ENCODE assay signal across 8 cellular contexts in the genomic region with DNA sequence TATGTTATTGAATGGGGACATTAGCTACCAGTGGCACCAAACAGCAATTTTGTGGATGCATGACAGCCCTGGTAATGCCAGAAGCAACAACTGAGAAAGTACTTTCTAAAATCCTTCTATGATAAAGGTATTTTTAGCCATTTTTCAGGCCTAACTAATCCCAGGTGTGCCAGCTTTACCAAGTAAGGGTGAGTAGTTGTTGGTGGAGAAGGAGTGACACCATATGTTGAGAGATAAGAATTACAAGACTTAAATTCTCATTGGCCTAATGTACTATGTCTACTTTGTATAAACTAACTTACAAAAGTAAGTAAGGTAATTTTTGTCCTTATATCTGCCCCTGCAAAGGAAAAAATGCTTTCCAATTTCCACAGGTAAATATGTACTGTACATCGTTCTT. TPM values are rescaled to one million over a fixed set of nuclear protein-coding genes. Genes with fewer than 3 reads are reported as not detected.
DNase-seq lines count a peak whose midpoint lies in the region; ATAC-seq and TF ChIP-seq lines count a peak whose summit lies in the region.

No MANE protein-coding gene starts in this region.

- H3K4me3 Mint-ChIP-seq in activated naive CD8-positive, alpha-beta T cell treated with anti-CD3 and anti-CD28 coated beads for 36 hours, result no peak overlapping the region

- H3K27ac ChIP-seq in stomach, result no peak overlapping the region

- H3K4me3 ChIP-seq in NB4 (ENCODE audit: low read depth, low read length), result no peak overlapping the region
- H3K4me3 ChIP-seq in retinal pigment epithelial cell (ENCODE audit: low read length), result no peak overlapping the region
- H3K4me3 ChIP-seq in stomach, result no peak overlapping the region

- intact Hi-C loops in stomach (cut with DNase I; ENCODE audit: low total_unique reads), result no loop called here

- TF ChIP-seq EP300 in stomach (IDR thresholded peaks at IDR 0.05), result no peak

- H3K9me3 Mint-ChIP-seq in activated naive CD8-positive, alpha-beta T cell treated with anti-CD3 and anti-CD28 coated beads for 36 hours, result no peaks in the 10 kb centered on the region

- no peak for TF ChIP-seq POLR2A in NB4 (IDR thresholded peaks at IDR 0.05; ENCODE audit: extremely low read depth, insufficient read length)
- TF ChIP-seq POLR2A in stomach (IDR thresholded peaks at IDR 0.05), result no peak

- DNase-seq in DMS 273 treated with DMSO at 0.1 percent for 48 hours (lab: John Stamatoyannopoulos, UW) (peak; percentile 24), NB4 (ENCODE audit: low read depth) (peak; percentile 58), dedifferentiated amniotic fluid mesenchymal stem cell (ENCODE audit: extremely low spot score) (peak; percentile 40), retinal pigment epithelial cell (ENCODE audit: low read depth) (no peak), stomach (no peak)
- DNase-seq in activated naive CD8-positive, alpha-beta T cell treated with anti-CD3 and anti-CD28 coated beads for 36 hours, result no peak
- DNase-seq in activated effector memory CD4-positive, alpha-beta T cell treated with Interleukin-2 at 50 U/mL for 16 hours, result no peak

- H3K4me1 Mint-ChIP-seq in activated naive CD8-positive, alpha-beta T cell treated with anti-CD3 and anti-CD28 coated beads for 36 hours, result peaks cover 11% of the 10 kb centered on the region

- no peak overlapping the region for H3K27ac Mint-ChIP-seq in activated naive CD8-positive, alpha-beta T cell treated with anti-CD3 and anti-CD28 coated beads for 36 hours

- TF ChIP-seq CTCF in NB4 (IDR thresholded peaks at IDR 0.05; ENCODE audit: low read depth, low read length), result peak; percentile 7
- peak; percentile 56 for TF ChIP-seq CTCF in retinal pigment epithelial cell (conservative IDR thresholded peaks at IDR 0.05; ENCODE audit: low read depth, low read length)
- peak in 3 of 7 experiments; percentile 8 to 32 (median 24) for TF ChIP-seq CTCF in stomach (IDR thresholded peaks at IDR 0.05)

- no peaks in the 10 kb centered on the region for H3K9me3 ChIP-seq in stomach

- WGBS in stomach, 5 donors, result 34 to 65% (median 38%) methylated on average over 1 of the region's 1 CpG

- H3K27me3 ChIP-seq in stomach, result no peaks in the 10 kb centered on the region

- peak; percentile 32 for ATAC-seq in GM19351 (IDR thresholded peaks at IDR 0.05; ENCODE audit: unreplicated experiment)

- H3K36me3 Mint-ChIP-seq in activated naive CD8-positive, alpha-beta T cell treated with anti-CD3 and anti-CD28 coated beads for 36 hours, result peaks cover 6% of the 10 kb centered on the region

- H3K36me3 ChIP-seq in stomach, result no peaks in the 10 kb centered on the region

- H3K4me1 ChIP-seq in stomach, result peaks cover 8 to 10% (median 9%) of the 10 kb centered on the region in 4 donors

- H3K27me3 Mint-ChIP-seq in activated naive CD8-positive, alpha-beta T cell treated with anti-CD3 and anti-CD28 coated beads for 36 hours, result peaks cover 5% of the 10 kb centered on the region

RNA-seq across cellular contexts. Expression of a gene that starts 4.1 kb away (rescaled TPM):
- 10 to 100 TPM; 28.6 to 65.9 (median 32.5) TPM for total RNA-seq in stomach
- polyA plus RNA-seq in stomach, result 100 to 1,000 TPM; 164 to 184 (median 179) TPM
- total RNA-seq in activated naive CD8-positive, alpha-beta T cell treated with anti-CD3 and anti-CD28 coated beads for 36 hours, result 10 to 100 TPM; 79.5 to 85.9 TPM

RNA-seq across cellular contexts. Expression of a gene that starts 20.9 kb away (rescaled TPM):
- total RNA-seq in stomach, result 10 to 100 TPM in 1 of 5 donors, 1 to 10 TPM in 4; 8.5 to 10.7 (median 9.3) TPM
- polyA plus RNA-seq in stomach, result 1 to 10 TPM; 1.4 to 5.6 (median 2.7) TPM
- 1 to 10 TPM; 1.6 to 2.0 TPM for total RNA-seq in activated naive CD8-positive, alpha-beta T cell treated with anti-CD3 and anti-CD28 coated beads for 36 hours

RNA-seq across cellular contexts. Expression of a gene that starts 21.5 kb away (rescaled TPM):
- total RNA-seq in stomach, result 10 to 100 TPM in 1 of 5 donors, 1 to 10 TPM in 4; 3.6 to 46.1 (median 3.8) TPM
- polyA plus RNA-seq in stomach, result 1 to 10 TPM; 1.5 to 1.8 (median 1.5) TPM
- total RNA-seq in activated naive CD8-positive, alpha-beta T cell treated with anti-CD3 and anti-CD28 coated beads for 36 hours, result under 1 TPM; 0.28 to 0.47 TPM

Comparison
In these comparisons a context has a peak if more than half of its experiments do, and no peak if none do; other contexts are left out.
1. DNase-seq: peak in DMS 273 treated with DMSO at 0.1 percent for 48 hours (single experiment), NB4 (single experiment) and dedifferentiated amniotic fluid mesenchymal stem cell (single experiment); none in retinal pigment epithelial cell (single experiment), stomach (single experiment), activated naive CD8-positive, alpha-beta T cell treated with anti-CD3 and anti-CD28 coated beads for 36 hours (single experiment) and activated effector memory CD4-positive, alpha-beta T cell treated with Interleukin-2 at 50 U/mL for 16 hours (single experiment).